In the genomic region with DNA sequence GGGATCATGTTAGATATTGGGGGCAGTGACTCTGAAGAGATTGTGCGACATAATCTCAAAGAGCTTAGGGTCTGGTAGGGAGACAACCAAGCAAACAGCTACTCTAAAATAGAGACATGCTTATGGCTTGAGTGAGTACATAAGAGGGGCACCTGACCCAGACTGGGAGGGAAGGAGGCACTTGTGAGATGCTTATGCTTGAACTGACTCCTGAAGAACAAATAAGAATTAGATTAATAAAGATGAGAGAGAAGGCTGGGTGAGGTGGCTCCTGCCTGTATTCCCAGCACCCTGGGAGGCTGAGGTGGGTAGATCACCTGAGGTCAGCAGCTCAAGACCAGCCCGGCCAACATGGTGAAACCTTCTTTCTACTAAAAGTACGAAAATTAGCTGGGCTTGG, we compare ENCODE assay signal across 32 cellular contexts.
"Had no signal": no experiment of that assay in that cellular context is flagged by ENCODE, and none has a peak within 500 bp of the region (broad histone marks: within the 10 kb centered on the region; RNA-seq: fewer than 3 reads in every experiment).

No MANE protein-coding gene starts in this region.

- H3K4me3 ChIP-seq: adrenal gland, body of pancreas, esophagus muscularis mucosa, gastrocnemius medialis had no signal

- H3K4me1 Mint-ChIP-seq: activated naive CD4-positive, alpha-beta T cell treated with anti-CD3 and anti-CD28 coated beads, Interleukin-2, amount 50 U/mL, for 24 hours; activated naive CD8-positive, alpha-beta T cell treated with anti-CD3 and anti-CD28 coated beads for 36 hours; activated naive CD8-positive, alpha-beta T cell treated with anti-CD3 and anti-CD28 coated beads, Interleukin-2, amount 50 U/mL, for 24 hours had no signal

- H3K36me3 Mint-ChIP-seq: activated CD4-positive, alpha-beta memory T cell treated with anti-CD3 and anti-CD28 coated beads for 36 hours; activated CD8-positive, alpha-beta memory T cell treated with anti-CD3 and anti-CD28 coated beads, Interleukin-2, amount 10 ng/mL, durations not matched to agents 7 days and 5 days; activated naive CD4-positive, alpha-beta T cell treated with anti-CD3 and anti-CD28 coated beads, Interleukin-2, amount 50 U/mL, for 24 hours; activated naive CD8-positive, alpha-beta T cell treated with anti-CD3 and anti-CD28 coated beads for 36 hours had no signal

- ATAC-seq: activated CD4-positive, alpha-beta T cell treated with anti-CD3 and anti-CD28 coated beads for 36 hours; activated CD8-positive, alpha-beta memory T cell treated with anti-CD3 and anti-CD28 coated beads, Interleukin-2, amount 10 ng/mL, durations not matched to agents 7 days and 5 days; activated CD8-positive, alpha-beta T cell treated with anti-CD3 and anti-CD28 coated beads, Interleukin-2, amount 10 ng/mL, durations not matched to agents 7 days and 5 days; activated naive CD8-positive, alpha-beta T cell treated with anti-CD3 and anti-CD28 coated beads, Interleukin-2, amount 50 U/mL, for 24 hours; body of pancreas; effector memory CD8-positive, alpha-beta T cell; foreskin keratinocyte; gastrocnemius medialis had no signal

- H3K4me3 Mint-ChIP-seq: activated CD4-positive, alpha-beta memory T cell treated with anti-CD3 and anti-CD28 coated beads for 36 hours; activated CD4-positive, alpha-beta T cell treated with anti-CD3 and anti-CD28 coated beads for 36 hours; activated CD4-positive, alpha-beta T cell treated with anti-CD3 and anti-CD28 coated beads, Interleukin-2, amount 10 ng/mL, durations not matched to agents 24 days and 14 days; activated CD8-positive, alpha-beta memory T cell treated with anti-CD3 and anti-CD28 coated beads, Interleukin-2, amount 10 ng/mL, durations not matched to agents 7 days and 5 days; activated CD8-positive, alpha-beta T cell treated with anti-CD3 and anti-CD28 coated beads, Interleukin-2, amount 10 ng/mL, durations not matched to agents 7 days and 5 days; activated naive CD4-positive, alpha-beta T cell treated with anti-CD3 and anti-CD28 coated beads for 36 hours; activated naive CD4-positive, alpha-beta T cell treated with anti-CD3 and anti-CD28 coated beads, Interleukin-2, amount 50 U/mL, for 24 hours; activated naive CD8-positive, alpha-beta T cell treated with anti-CD3 and anti-CD28 coated beads for 36 hours; activated naive CD8-positive, alpha-beta T cell treated with anti-CD3 and anti-CD28 coated beads, Interleukin-2, amount 50 U/mL, for 24 hours; activated T-helper 1 cell treated with anti-CD3 and anti-CD28 coated beads, Interleukin-12 subunit alpha, Interleukin-12 subunit beta, Interleukin-2, Interleukin-4 antibody, amounts not matched to agents 30 ng/mL and 10 ng/mL and 1 ng/mL, durations not matched to agents 14 hours and 24 hours and 36 hours; effector memory CD8-positive, alpha-beta T cell had no signal

- H3K27me3 Mint-ChIP-seq: activated CD4-positive, alpha-beta memory T cell treated with anti-CD3 and anti-CD28 coated beads for 36 hours; activated CD4-positive, alpha-beta T cell treated with anti-CD3 and anti-CD28 coated beads for 36 hours; activated CD4-positive, alpha-beta T cell treated with anti-CD3 and anti-CD28 coated beads, Interleukin-2, amount 10 ng/mL, durations not matched to agents 24 days and 14 days; activated CD8-positive, alpha-beta memory T cell treated with anti-CD3 and anti-CD28 coated beads, Interleukin-2, amount 10 ng/mL, durations not matched to agents 7 days and 5 days; activated naive CD4-positive, alpha-beta T cell treated with anti-CD3 and anti-CD28 coated beads, Interleukin-2, amount 50 U/mL, for 24 hours; activated naive CD8-positive, alpha-beta T cell treated with anti-CD3 and anti-CD28 coated beads for 36 hours; activated naive CD8-positive, alpha-beta T cell treated with anti-CD3 and anti-CD28 coated beads, Interleukin-2, amount 50 U/mL, for 24 hours; effector memory CD8-positive, alpha-beta T cell had no signal

- H3K36me3 ChIP-seq: adrenal gland, esophagus muscularis mucosa, gastrocnemius medialis had no signal

- DNase-seq: activated CD4-positive, alpha-beta memory T cell treated with anti-CD3 and anti-CD28 coated beads for 36 hours; activated CD4-positive, alpha-beta T cell treated with anti-CD3 and anti-CD28 coated beads for 36 hours; activated CD4-positive, alpha-beta T cell treated with anti-CD3 and anti-CD28 coated beads, Interleukin-2, amount 10 ng/mL, durations not matched to agents 24 days and 14 days; activated CD4-positive, CD25-positive, alpha-beta regulatory T cell; activated CD4-positive, CD25-positive, alpha-beta regulatory T cell treated with anti-CD3 and anti-CD28 coated beads, Interleukin-2, amount 50 U/mL, for 72 hours; activated CD8-positive, alpha-beta memory T cell treated with anti-CD3 and anti-CD28 coated beads, Interleukin-2, amount 10 ng/mL, durations not matched to agents 7 days and 5 days; activated CD8-positive, alpha-beta memory T cell treated with anti-CD3 and anti-CD28 coated beads, Interleukin-2, amount 50 U/mL, for 4 hours; activated CD8-positive, alpha-beta T cell treated with anti-CD3 and anti-CD28 coated beads, Interleukin-2, amount 10 ng/mL, durations not matched to agents 7 days and 5 days; activated effector memory CD4-positive, alpha-beta T cell treated with anti-CD3 and anti-CD28 coated beads, Interleukin-2, amount 50 U/mL, for 16 hours; activated naive CD4-positive, alpha-beta T cell treated with anti-CD3 and anti-CD28 coated beads for 36 hours; activated naive CD8-positive, alpha-beta T cell treated with anti-CD3 and anti-CD28 coated beads for 36 hours; activated naive CD8-positive, alpha-beta T cell treated with anti-CD3 and anti-CD28 coated beads, Interleukin-2, amount 50 U/mL, for 24 hours; activated T-cell treated with anti-CD3 and anti-CD28 coated beads, Interleukin-2, amount 50 U/mL, for 1 hour; activated T-cell treated with anti-CD3 and anti-CD28 coated beads, Interleukin-2, amount 50 U/mL, for 48 hours; adrenal gland; amygdala; aorta; body of pancreas; caudate nucleus; cortex of kidney; dermis blood vessel endothelial cell; effector CD4-positive, alpha-beta T cell; effector memory CD8-positive, alpha-beta T cell; erythroblast; foreskin keratinocyte; gastrocnemius medialis; glutamatergic neuron; T-helper 2 cell had no signal

- H3K9me3 Mint-ChIP-seq: activated CD4-positive, alpha-beta memory T cell treated with anti-CD3 and anti-CD28 coated beads for 36 hours; activated naive CD4-positive, alpha-beta T cell treated with anti-CD3 and anti-CD28 coated beads for 36 hours; activated naive CD4-positive, alpha-beta T cell treated with anti-CD3 and anti-CD28 coated beads, Interleukin-2, amount 50 U/mL, for 24 hours; activated naive CD8-positive, alpha-beta T cell treated with anti-CD3 and anti-CD28 coated beads for 36 hours; activated naive CD8-positive, alpha-beta T cell treated with anti-CD3 and anti-CD28 coated beads, Interleukin-2, amount 50 U/mL, for 24 hours; activated T-helper 1 cell treated with anti-CD3 and anti-CD28 coated beads, Interleukin-12 subunit alpha, Interleukin-12 subunit beta, Interleukin-2, Interleukin-4 antibody, amounts not matched to agents 30 ng/mL and 10 ng/mL and 1 ng/mL, durations not matched to agents 14 hours and 24 hours and 36 hours; activated T-helper 2 cell treated with anti-CD3 and anti-CD28 coated beads, Interferon-gamma antibody, Interleukin-2, Interleukin-4, amounts not matched to agents 10 μg/mL and 5 μg/mL and 100 μg/mL, durations not matched to agents 14 hours and 24 hours and 36 hours; effector memory CD8-positive, alpha-beta T cell had no signal

- H3K27me3 ChIP-seq: adrenal gland, body of pancreas, esophagus muscularis mucosa, foreskin keratinocyte, gastrocnemius medialis had no signal

- H3K4me1 ChIP-seq: adrenal gland, foreskin keratinocyte, gastrocnemius medialis had no signal

- H3K9me3 ChIP-seq: adrenal gland, body of pancreas, esophagus muscularis mucosa, gastrocnemius medialis had no signal

- H3K27ac ChIP-seq: adrenal gland, body of pancreas, esophagus muscularis mucosa, foreskin keratinocyte, gastrocnemius medialis had no signal

- H3K27ac Mint-ChIP-seq: activated CD4-positive, alpha-beta memory T cell treated with anti-CD3 and anti-CD28 coated beads for 36 hours; activated CD4-positive, alpha-beta T cell treated with anti-CD3 and anti-CD28 coated beads for 36 hours; activated CD4-positive, alpha-beta T cell treated with anti-CD3 and anti-CD28 coated beads, Interleukin-2, amount 10 ng/mL, durations not matched to agents 24 days and 14 days; activated CD8-positive, alpha-beta memory T cell treated with anti-CD3 and anti-CD28 coated beads, Interleukin-2, amount 10 ng/mL, durations not matched to agents 7 days and 5 days; activated CD8-positive, alpha-beta T cell treated with anti-CD3 and anti-CD28 coated beads, Interleukin-2, amount 10 ng/mL, durations not matched to agents 7 days and 5 days; activated naive CD4-positive, alpha-beta T cell treated with anti-CD3 and anti-CD28 coated beads for 36 hours; activated naive CD4-positive, alpha-beta T cell treated with anti-CD3 and anti-CD28 coated beads, Interleukin-2, amount 50 U/mL, for 24 hours; activated naive CD8-positive, alpha-beta T cell treated with anti-CD3 and anti-CD28 coated beads for 36 hours; activated naive CD8-positive, alpha-beta T cell treated with anti-CD3 and anti-CD28 coated beads, Interleukin-2, amount 50 U/mL, for 24 hours; activated T-helper 2 cell treated with anti-CD3 and anti-CD28 coated beads, Interferon-gamma antibody, Interleukin-2, Interleukin-4, amounts not matched to agents 10 μg/mL and 5 μg/mL and 100 μg/mL, durations not matched to agents 14 hours and 24 hours and 36 hours; effector memory CD8-positive, alpha-beta T cell had no signal
